22 cellular contexts compared by ENCODE assay signal in the genomic region with DNA sequence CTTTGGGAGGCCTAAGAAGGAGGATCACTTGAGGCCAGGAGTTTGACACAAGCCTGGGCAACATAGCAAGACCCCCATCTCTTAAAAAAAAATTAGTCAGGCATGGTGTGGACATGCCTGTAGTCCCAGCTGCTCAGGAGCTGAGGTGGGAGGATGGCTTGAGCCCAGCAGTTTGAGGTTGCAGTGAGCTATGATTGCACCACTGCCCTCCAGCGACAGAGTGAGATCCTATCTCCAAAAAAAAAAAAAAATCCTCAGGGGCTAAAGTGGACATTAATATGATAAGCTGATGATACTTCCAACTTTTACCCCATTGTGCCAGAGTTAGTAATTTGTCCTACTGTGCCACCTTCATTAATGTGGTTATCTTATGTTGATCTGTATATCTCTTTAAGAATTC.
"Had no signal": no experiment of that assay in that cellular context is flagged by ENCODE, and none has a peak within 500 bp of the region (broad histone marks: within the 10 kb centered on the region; RNA-seq: fewer than 3 reads in every experiment).

No MANE protein-coding gene starts in this region.

- H3K36me3 ChIP-seq: ascending aorta, breast epithelium, prostate gland, tibial nerve, uterus had no signal

- H3K27me3 Mint-ChIP-seq: activated CD4-positive, alpha-beta memory T cell treated with anti-CD3 and anti-CD28 coated beads, Interleukin-2, amount 10 ng/mL, durations not matched to agents 7 days and 5 days; activated naive CD4-positive, alpha-beta T cell treated with anti-CD3 and anti-CD28 coated beads, Interleukin-2, amount 10 ng/mL, durations not matched to agents 7 days and 5 days; activated T-cell treated with anti-CD3 and anti-CD28 coated beads, Interleukin-2, amount 50 U/mL, for 24 hours had no signal

- DNase-seq: activated CD4-positive, alpha-beta memory T cell treated with anti-CD3 and anti-CD28 coated beads, Interleukin-2, amount 10 ng/mL, durations not matched to agents 7 days and 5 days; activated naive CD4-positive, alpha-beta T cell treated with anti-CD3 and anti-CD28 coated beads, Interleukin-2, amount 10 ng/mL, durations not matched to agents 7 days and 5 days; activated T-cell treated with anti-CD3 and anti-CD28 coated beads, Interleukin-2, amount 50 U/mL, for 24 hours; cerebellar nuclear complex; effector CD8-positive, alpha-beta T cell; foreskin fibroblast; glutamatergic neuron; hypothalamus; left ventricle myocardium superior; mesendoderm; nephron progenitor cell; right cardiac atrium; small intestine; stimulated activated CD4-positive, alpha-beta T cell treated with anti-CD3 and anti-CD28 coated beads, Interleukin-4, amount 100 ng/mL, for 24 hours; stimulated activated naive CD4-positive, alpha-beta T cell treated with Interleukin-2 at 50 U/mL for 16 hours; substantia nigra; uterus had no signal

- ATAC-seq: left ventricle myocardium superior, right cardiac atrium had no signal

- H3K27ac Mint-ChIP-seq: activated CD4-positive, alpha-beta memory T cell treated with anti-CD3 and anti-CD28 coated beads, Interleukin-2, amount 10 ng/mL, durations not matched to agents 7 days and 5 days; activated naive CD4-positive, alpha-beta T cell treated with anti-CD3 and anti-CD28 coated beads, Interleukin-2, amount 10 ng/mL, durations not matched to agents 7 days and 5 days; activated T-cell treated with anti-CD3 and anti-CD28 coated beads, Interleukin-2, amount 50 U/mL, for 24 hours; nephron progenitor cell had no signal

- H3K9me3 Mint-ChIP-seq: activated CD4-positive, alpha-beta memory T cell treated with anti-CD3 and anti-CD28 coated beads, Interleukin-2, amount 10 ng/mL, durations not matched to agents 7 days and 5 days; activated naive CD4-positive, alpha-beta T cell treated with anti-CD3 and anti-CD28 coated beads, Interleukin-2, amount 10 ng/mL, durations not matched to agents 7 days and 5 days; activated T-cell treated with anti-CD3 and anti-CD28 coated beads, Interleukin-2, amount 50 U/mL, for 24 hours; nephron progenitor cell had no signal

- H3K9me3 ChIP-seq: ascending aorta, breast epithelium, prostate gland, tibial nerve, uterus had no signal

- H3K36me3 Mint-ChIP-seq: activated naive CD4-positive, alpha-beta T cell treated with anti-CD3 and anti-CD28 coated beads, Interleukin-2, amount 10 ng/mL, durations not matched to agents 7 days and 5 days had no signal

- H3K4me3 Mint-ChIP-seq: activated CD4-positive, alpha-beta memory T cell treated with anti-CD3 and anti-CD28 coated beads, Interleukin-2, amount 10 ng/mL, durations not matched to agents 7 days and 5 days; activated naive CD4-positive, alpha-beta T cell treated with anti-CD3 and anti-CD28 coated beads, Interleukin-2, amount 10 ng/mL, durations not matched to agents 7 days and 5 days; activated T-cell treated with anti-CD3 and anti-CD28 coated beads, Interleukin-2, amount 50 U/mL, for 24 hours; nephron progenitor cell had no signal

- H3K4me3 ChIP-seq: ascending aorta, breast epithelium, prostate gland, tibial nerve, uterus had no signal

- H3K4me1 ChIP-seq: ascending aorta, breast epithelium, prostate gland, tibial nerve, uterus had no signal

- H3K27ac ChIP-seq: ascending aorta, breast epithelium, prostate gland, tibial nerve, uterus, VCaP had no signal

- H3K27me3 ChIP-seq: ascending aorta, breast epithelium, tibial nerve, uterus had no signal

- H3K4me1 Mint-ChIP-seq: activated CD4-positive, alpha-beta memory T cell treated with anti-CD3 and anti-CD28 coated beads, Interleukin-2, amount 10 ng/mL, durations not matched to agents 7 days and 5 days; activated naive CD4-positive, alpha-beta T cell treated with anti-CD3 and anti-CD28 coated beads, Interleukin-2, amount 10 ng/mL, durations not matched to agents 7 days and 5 days; nephron progenitor cell had no signal
